12 cellular contexts compared by ENCODE assay signal in the genomic region with DNA sequence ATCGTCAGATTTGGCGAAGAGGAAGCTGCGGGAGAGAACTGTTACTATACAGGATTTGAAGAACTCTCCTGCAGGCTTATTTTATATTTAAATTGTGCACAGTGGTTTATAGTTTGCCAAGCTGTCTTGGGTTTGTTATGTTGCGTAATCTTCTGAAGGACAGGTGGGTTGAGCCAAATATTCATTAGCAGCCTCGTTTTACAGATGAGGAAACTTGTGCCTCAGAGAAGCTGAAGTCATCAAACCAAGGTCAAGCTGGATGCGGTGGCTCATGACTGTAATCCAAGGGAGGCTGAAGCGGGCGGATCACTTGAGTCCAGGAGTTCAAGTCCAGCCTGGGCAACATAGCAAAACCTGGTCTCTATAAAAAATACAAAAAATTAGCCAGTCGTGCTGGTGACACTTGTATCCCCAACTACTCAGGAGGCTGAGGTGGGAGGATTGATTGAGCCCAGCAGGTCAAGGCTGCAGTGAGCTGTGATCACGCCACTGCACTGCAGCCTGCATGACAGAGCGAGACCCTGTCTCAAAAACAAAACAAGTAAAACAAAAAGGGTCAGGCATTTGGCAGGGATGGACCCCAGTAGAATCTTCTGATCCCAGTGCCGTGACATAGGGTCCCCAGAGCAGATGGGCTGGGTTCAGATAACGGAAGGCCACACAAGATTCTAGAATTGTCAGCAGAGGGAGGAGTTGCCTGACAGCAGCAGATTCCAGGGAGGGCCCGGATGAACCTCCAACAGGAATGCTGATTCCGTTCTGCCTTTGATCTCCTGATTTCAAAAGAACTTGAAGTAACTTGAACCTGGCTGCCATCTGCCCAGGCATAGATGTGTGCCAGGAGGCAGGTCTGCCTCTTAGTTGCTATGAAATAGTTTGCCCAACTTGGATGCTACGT. TPM values are rescaled to one million over a fixed set of nuclear protein-coding genes. Genes with fewer than 3 reads are reported as not detected.
DNase-seq lines count a peak whose midpoint lies in the region; ATAC-seq and TF ChIP-seq lines count a peak whose summit lies in the region.
"Had no signal": no experiment of that assay in that cellular context is flagged by ENCODE, and none has a peak within 500 bp of the region (broad histone marks: within the 10 kb centered on the region; RNA-seq: fewer than 3 reads in every experiment).

No MANE protein-coding gene starts in this region.

- peak overlapping the region in 3 of 4 donors; percentile 50 to 85 (median 82) for H3K27ac ChIP-seq in Peyer's patch
- H3K27ac ChIP-seq: brain microvascular endothelial cell, SJSA1 had no signal

- H3K9me3 ChIP-seq in Peyer's patch, result no peaks in the 10 kb centered on the region
- H3K9me3 ChIP-seq: SJSA1 had no signal

- no peak for TF ChIP-seq POLR2A in Peyer's patch (IDR thresholded peaks at IDR 0.05)

- DNase-seq in LHCN-M2 (ENCODE audit: low read depth) (peak; percentile 65), Peyer's patch (peak in 2 of 3 donors; percentile 46 to 60), fibroblast of the conjunctiva (ENCODE audit: low read depth) (peak; percentile 61), sciatic nerve (ENCODE audit: low spot score) (no peak), T1000 (lab: John Stamatoyannopoulos, UW) (no peak)
- DNase-seq: brain microvascular endothelial cell; COR-L47; NCI-H2029; stimulated activated naive B cell treated with anti-CD40 and anti-IgM and Interleukin-4, amounts not matched to agents 10 μg/mL and 1 μg/mL and 100 μg/mL, for 72 hours had no signal

- ATAC-seq in sciatic nerve, result peak; percentile 19
- no peak for ATAC-seq in HG03095 (IDR thresholded peaks at IDR 0.05; ENCODE audit: unreplicated experiment)
- ATAC-seq in HG02763 (IDR thresholded peaks at IDR 0.05; ENCODE audit: unreplicated experiment), result no peak
- ATAC-seq: stimulated activated naive B cell treated with anti-CD40 and anti-IgM and Interleukin-4, amounts not matched to agents 10 μg/mL and 1 μg/mL and 100 μg/mL, for 72 hours had no signal

- no peaks in the 10 kb centered on the region for H3K27me3 ChIP-seq in Peyer's patch
- H3K27me3 ChIP-seq: brain microvascular endothelial cell, SJSA1 had no signal

- H3K4me1 ChIP-seq in Peyer's patch, result peaks cover 0 to 76% (median 0%) of the 10 kb centered on the region in 4 donors

- intact Hi-C loops in sciatic nerve (cut with DNase I), result loop anchor here (5.0 kb wide), 1 partner anchor 55 kb away; no protein-coding TSS in a partner anchor

- no peaks in the 10 kb centered on the region for H3K36me3 ChIP-seq in Peyer's patch

- TF ChIP-seq CTCF in Peyer's patch (IDR thresholded peaks at IDR 0.05), result no peak

- no peak overlapping the region for H3K4me3 ChIP-seq in Peyer's patch
- H3K4me3 ChIP-seq: SJSA1 had no signal

RNA-seq across cellular contexts. Expression of a gene that starts 50.6 kb away (rescaled TPM):
- total RNA-seq in LHCN-M2 (2014; rRNA removed), result 49.6 and 53.3 TPM in 2 replicates
- 78.5 TPM for polyA plus RNA-seq in LHCN-M2 (2012)
- 10 to 100 TPM; 16.5 to 32.8 (median 26.4) TPM for total RNA-seq in Peyer's patch
- total RNA-seq in sciatic nerve, result 26.7 TPM

Comparison
In these comparisons a context has a peak if more than half of its experiments do, and no peak if none do; other contexts are left out.
1. DNase-seq: peak in LHCN-M2 (single experiment), Peyer's patch (2 of 3) and fibroblast of the conjunctiva (single experiment); none in sciatic nerve (single experiment) and T1000 (single experiment).